8 cellular contexts compared by ENCODE assay signal in the genomic region with DNA sequence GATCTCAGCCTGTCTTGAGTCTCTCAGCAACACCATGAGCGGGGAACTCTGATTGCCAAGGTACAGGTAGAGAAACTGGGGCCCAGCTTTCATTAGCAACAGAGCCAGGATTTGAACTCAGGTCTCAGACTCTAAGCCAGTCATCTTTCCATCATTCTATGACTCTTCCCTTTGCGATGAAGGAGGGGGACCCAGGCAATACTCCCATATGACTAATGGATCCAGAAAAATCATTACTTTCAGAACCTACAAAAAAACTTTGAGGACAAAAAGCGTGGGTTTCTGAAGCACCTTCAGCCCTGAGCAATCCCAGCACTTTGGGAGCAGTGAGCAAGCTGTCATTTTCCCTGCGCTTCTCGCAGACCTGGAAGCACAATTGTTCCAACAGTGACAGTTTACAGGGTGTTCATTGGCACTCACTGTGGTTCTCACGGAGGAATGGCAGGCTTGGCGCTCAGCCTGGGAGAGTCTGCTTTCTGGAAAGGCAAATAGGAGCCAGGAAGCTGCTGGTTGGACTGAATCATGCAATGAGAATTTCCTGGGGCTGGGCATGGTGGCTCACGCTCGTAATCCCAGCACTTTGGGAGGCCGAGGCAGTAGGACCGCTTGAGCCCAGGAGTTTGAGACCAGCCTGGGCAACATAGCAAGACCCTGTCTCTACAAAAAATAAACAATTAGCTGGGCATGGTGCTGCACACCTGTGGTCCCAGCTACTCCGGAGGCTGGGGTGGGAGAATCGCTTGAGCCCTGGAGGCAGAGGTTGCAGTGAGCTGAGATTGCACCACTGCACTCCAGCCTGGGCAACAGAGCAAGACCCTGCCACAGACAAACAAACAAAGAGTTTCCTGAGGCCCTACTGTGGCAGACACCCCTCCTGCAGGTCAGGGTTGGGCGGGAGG. TPM values are rescaled to one million over a fixed set of nuclear protein-coding genes. Genes with fewer than 3 reads are reported as not detected.
A peak's percentile ranks its signal among the peaks of the same experiment; 100 is the strongest.
DNase-seq lines count a peak whose midpoint lies in the region; ATAC-seq lines count a peak whose summit lies in the region.

No MANE protein-coding gene starts in this region.

- peak overlapping the region in 5 of 8 donors; percentile 66 to 81 (median 73) for H3K27ac Mint-ChIP-seq in CD8-positive, alpha-beta memory T cell
- peak overlapping the region; percentile 44 to 80 for H3K27ac Mint-ChIP-seq in effector memory CD8-positive, alpha-beta T cell
- H3K27ac Mint-ChIP-seq in naive thymus-derived CD4-positive, alpha-beta T cell: peak overlapping the region; percentile 78 to 99 (median 95)
- no peak overlapping the region for H3K27ac Mint-ChIP-seq in immature natural killer cell

- no peaks in the 10 kb centered on the region for H3K27me3 ChIP-seq in CD8-positive, alpha-beta memory T cell (ENCODE audit: insufficient read depth, low read length, poor library complexity, severe bottlenecking)
- no peaks in the 10 kb centered on the region for H3K27me3 ChIP-seq in naive thymus-derived CD4-positive, alpha-beta T cell (ENCODE audit: control insufficient read depth in 2 of 2, insufficient read depth in 2 of 2, low read length in 2 of 2)

- intact Hi-C loops in naive thymus-derived CD4-positive, alpha-beta T cell (cut with micrococcal nuclease): loop anchor here (5.0 kb wide), 3 partner anchors 39 to 129 kb away; a partner anchor contains a TSS

- POLR2A ChIA-PET in CD8-positive, alpha-beta memory T cell (lab: Charles Lee): interaction anchor here (0.9 kb wide), 1 partner anchor 15 kb away, joined by 6 read pairs; no protein-coding TSS in a partner anchor
- POLR2A ChIA-PET in naive thymus-derived CD4-positive, alpha-beta T cell (lab: Charles Lee): interaction anchor here (0.6 to 8.9 kb wide), 10 partner anchors 10 to 107 kb away, joined by 3 to 127 read pairs (median 8); a partner anchor contains a TSS

- ATAC-seq in effector memory CD8-positive, alpha-beta T cell (replicated peaks): no peak
- no peak for ATAC-seq in naive thymus-derived CD4-positive, alpha-beta T cell
- no peak for ATAC-seq in GM21825 (IDR thresholded peaks at IDR 0.05; ENCODE audit: unreplicated experiment)

- H3K27ac ChIP-seq in CD8-positive, alpha-beta memory T cell (ENCODE audit: low read depth, low read length): no peak overlapping the region
- peak overlapping the region; percentile 65 for H3K27ac ChIP-seq in naive thymus-derived CD4-positive, alpha-beta T cell (ENCODE audit: low read depth, low read length)

- peaks cover 16 to 20% (median 19%) of the 10 kb centered on the region in 3 donors for H3K4me1 Mint-ChIP-seq in CD8-positive, alpha-beta memory T cell
- H3K4me1 Mint-ChIP-seq in effector memory CD8-positive, alpha-beta T cell (ENCODE audit: low read depth in 2 of 2): peaks cover 0 to 10% of the 10 kb centered on the region in 2 donors
- peaks cover 9 to 51% (median 41%) of the 10 kb centered on the region in 7 donors for H3K4me1 Mint-ChIP-seq in naive thymus-derived CD4-positive, alpha-beta T cell
- H3K4me1 Mint-ChIP-seq in immature natural killer cell: peaks cover 0 to 2% of the 10 kb centered on the region in 2 donors

- peak overlapping the region in 3 of 7 donors; percentile 40 to 79 (median 70) for H3K4me3 Mint-ChIP-seq in CD8-positive, alpha-beta memory T cell
- peak overlapping the region in 1 of 2 donors; percentile 53 for H3K4me3 Mint-ChIP-seq in effector memory CD8-positive, alpha-beta T cell
- H3K4me3 Mint-ChIP-seq in naive thymus-derived CD4-positive, alpha-beta T cell: peak overlapping the region; percentile 71 to 85 (median 76)
- H3K4me3 Mint-ChIP-seq in immature natural killer cell: no peak overlapping the region

- peaks cover 23% of the 10 kb centered on the region for H3K4me1 ChIP-seq in CD8-positive, alpha-beta memory T cell (ENCODE audit: insufficient read depth, low read length)
- peaks cover 4 to 22% of the 10 kb centered on the region in 2 donors for H3K4me1 ChIP-seq in naive thymus-derived CD4-positive, alpha-beta T cell (ENCODE audit: control insufficient read depth in 2 of 2, insufficient read depth in 2 of 2, low read length in 2 of 2)

- no peaks in the 10 kb centered on the region for H3K9me3 ChIP-seq in CD8-positive, alpha-beta memory T cell (ENCODE audit: low read length)
- H3K9me3 ChIP-seq in naive thymus-derived CD4-positive, alpha-beta T cell (ENCODE audit: control insufficient read depth in 2 of 3, low read length in 3 of 3): no peaks in the 10 kb centered on the region

- no peaks in the 10 kb centered on the region for H3K27me3 Mint-ChIP-seq in CD8-positive, alpha-beta memory T cell
- no peaks in the 10 kb centered on the region for H3K27me3 Mint-ChIP-seq in effector memory CD8-positive, alpha-beta T cell
- peaks cover 0 to 3% (median 0%) of the 10 kb centered on the region in 5 donors for H3K27me3 Mint-ChIP-seq in naive thymus-derived CD4-positive, alpha-beta T cell
- H3K27me3 Mint-ChIP-seq in immature natural killer cell (ENCODE audit: low read depth in 3 of 3): peaks cover 1 to 11% (median 3%) of the 10 kb centered on the region in 3 donors

- CTCF ChIA-PET in CD8-positive, alpha-beta memory T cell (lab: Charles Lee): interaction anchor here (1.4 to 5.0 kb wide), 10 partner anchors 15 to 127 kb away, joined by 5 to 50 read pairs (median 6); no protein-coding TSS in a partner anchor
- CTCF ChIA-PET in naive thymus-derived CD4-positive, alpha-beta T cell (lab: Charles Lee): interaction anchor here (0.6 to 7.2 kb wide), 10 partner anchors 15 to 524 kb away, joined by 3 to 158 read pairs (median 8); no protein-coding TSS in a partner anchor

- H3K36me3 Mint-ChIP-seq in CD8-positive, alpha-beta memory T cell: no peaks in the 10 kb centered on the region
- peaks cover 2% of the 10 kb centered on the region for H3K36me3 Mint-ChIP-seq in effector memory CD8-positive, alpha-beta T cell (ENCODE audit: insufficient read depth)
- peaks cover 0 to 7% (median 0%) of the 10 kb centered on the region in 5 donors for H3K36me3 Mint-ChIP-seq in naive thymus-derived CD4-positive, alpha-beta T cell
- no peaks in the 10 kb centered on the region for H3K36me3 Mint-ChIP-seq in immature natural killer cell

- no peak for DNase-seq in CD8-positive, alpha-beta memory T cell
- DNase-seq in NCI-H460 (ENCODE audit: extremely low read depth, low read depth): peak; percentile 80
- DNase-seq in effector memory CD8-positive, alpha-beta T cell: no peak
- DNase-seq in naive thymus-derived CD4-positive, alpha-beta T cell: no peak
- DNase-seq in NCI-H2107 (lab: John Stamatoyannopoulos, UW): no peak
- DNase-seq in NCI-H748 (lab: John Stamatoyannopoulos, UW; ENCODE audit: unreplicated experiment): no peak
- DNase-seq in immature natural killer cell: no peak

- H3K9me3 Mint-ChIP-seq in CD8-positive, alpha-beta memory T cell: peaks cover 0 to 2% (median 0%) of the 10 kb centered on the region in 5 donors
- H3K9me3 Mint-ChIP-seq in effector memory CD8-positive, alpha-beta T cell: no peaks in the 10 kb centered on the region
- H3K9me3 Mint-ChIP-seq in naive thymus-derived CD4-positive, alpha-beta T cell: no peaks in the 10 kb centered on the region
- no peaks in the 10 kb centered on the region for H3K9me3 Mint-ChIP-seq in immature natural killer cell

- no peaks in the 10 kb centered on the region for H3K36me3 ChIP-seq in CD8-positive, alpha-beta memory T cell (ENCODE audit: insufficient read depth, low read length)
- no peaks in the 10 kb centered on the region for H3K36me3 ChIP-seq in naive thymus-derived CD4-positive, alpha-beta T cell (ENCODE audit: control insufficient read depth in 2 of 3, insufficient read depth in 3 of 3, low read length in 3 of 3)

- no peak overlapping the region for H3K4me3 ChIP-seq in CD8-positive, alpha-beta memory T cell (ENCODE audit: low read length)
- H3K4me3 ChIP-seq in naive thymus-derived CD4-positive, alpha-beta T cell (ENCODE audit: low read length): peak overlapping the region; percentile 27

RNA-seq across cellular contexts. Expression of a gene that starts 40.1 kb away (rescaled TPM):
- not detected for total RNA-seq in CD8-positive, alpha-beta memory T cell
- not detected for polyA plus RNA-seq in CD8-positive, alpha-beta memory T cell
- not detected in 2 replicates for total RNA-seq in NCI-H460 (2014; rRNA removed; shearing (Covaris generic))
- polyA plus RNA-seq in NCI-H460 (2014; cell fraction: nucleus; rRNA removed): not detected in 2 replicates
- total RNA-seq in naive thymus-derived CD4-positive, alpha-beta T cell: not detected
- under 1 TPM in 1 of 2 donors, not detected in 1; 0.19 TPM for polyA plus RNA-seq in naive thymus-derived CD4-positive, alpha-beta T cell
- not detected for polyA plus RNA-seq in immature natural killer cell

RNA-seq across cellular contexts. Expression of a gene that starts 40.5 kb away (rescaled TPM):
- total RNA-seq in CD8-positive, alpha-beta memory T cell: 1 to 10 TPM; 1.2 to 1.4 TPM
- 3.7 TPM for polyA plus RNA-seq in CD8-positive, alpha-beta memory T cell
- total RNA-seq in NCI-H460 (2014; rRNA removed; shearing (Covaris generic)): not detected in 2 replicates
- polyA plus RNA-seq in NCI-H460 (2014; cell fraction: nucleus; rRNA removed): not detected in 2 replicates
- 1 to 10 TPM in 2 of 5 experiments, under 1 TPM in 3; 0.49 to 5.9 (median 0.90) TPM for total RNA-seq in naive thymus-derived CD4-positive, alpha-beta T cell
- polyA plus RNA-seq in naive thymus-derived CD4-positive, alpha-beta T cell: 1 to 10 TPM; 3.6 to 9.3 TPM
- polyA plus RNA-seq in immature natural killer cell: not detected

Comparison
In these comparisons a context has a peak if more than half of its experiments do, and no peak if none do; other contexts are left out.
1. H3K27ac Mint-ChIP-seq: peak in CD8-positive, alpha-beta memory T cell (5 of 8), effector memory CD8-positive, alpha-beta T cell (2 of 2) and naive thymus-derived CD4-positive, alpha-beta T cell (9 of 9); none in immature natural killer cell (0 of 6).
2. H3K4me3 Mint-ChIP-seq: peak in naive thymus-derived CD4-positive, alpha-beta T cell (10 of 10); none in immature natural killer cell (0 of 5).